Comparison of ENCODE assay signal across 10 cellular contexts in genomic region chr20:51930775-51931174, GRCh38.
DNase-seq lines count a peak whose midpoint lies in the region; ATAC-seq, FAIRE-seq and TF ChIP-seq lines count a peak whose summit lies in the region.
"Had no signal": no experiment of that assay in that cellular context is flagged by ENCODE, and none has a peak within 500 bp of the region (broad histone marks: within the 10 kb centered on the region; RNA-seq: fewer than 3 reads in every experiment).

No MANE protein-coding gene starts in this region.

- intact Hi-C loops in endothelial cell of umbilical vein (cut with micrococcal nuclease): loop anchor here (2.0 to 5.0 kb wide), 3 partner anchors 57 to 178 kb away; no protein-coding TSS in a partner anchor

- H3K27me3 Mint-ChIP-seq in activated naive CD4-positive, alpha-beta T cell treated with anti-CD3 and anti-CD28 coated beads, Interleukin-2, amount 10 ng/mL, durations not matched to agents 7 days and 5 days: no peaks in the 10 kb centered on the region
- no peaks in the 10 kb centered on the region for H3K27me3 Mint-ChIP-seq in activated T-helper 17 cell treated with anti-CD3 and anti-CD28 coated beads, Interleukin-2, amount 50 U/mL, for 72 hours

- no peaks in the 10 kb centered on the region for H3K9me1 ChIP-seq in endothelial cell of umbilical vein (replicated peaks; ENCODE audit: control insufficient read depth, extremely low read depth, insufficient read depth, low read length)

- CTCF ChIA-PET in endothelial cell of umbilical vein (lab: Charles Lee): interaction anchor here (0.6 to 1.7 kb wide), 9 partner anchors 7 to 131 kb away, joined by 3 to 12 read pairs (median 3); no protein-coding TSS in a partner anchor
- CTCF ChIA-PET in activated naive CD4-positive, alpha-beta T cell treated with anti-CD3 and anti-CD28 coated beads, Interleukin-2, amount 10 ng/mL, durations not matched to agents 7 days and 5 days (lab: Charles Lee): interaction anchor here (0.6 kb wide), 1 partner anchor 26 kb away, joined by 3 read pairs; no protein-coding TSS in a partner anchor

- H3K9me3 ChIP-seq in GM23248 (ENCODE audit: low read depth) (no peaks in the 10 kb centered on the region), endothelial cell of umbilical vein (replicated peaks; ENCODE audit: control insufficient read depth, insufficient read depth, low read length) (no peaks in the 10 kb centered on the region)

- no peak for TF ChIP-seq POLR2A in endothelial cell of umbilical vein (IDR thresholded peaks at IDR 0.05; ENCODE audit: low read depth, low read length)

- no peaks in the 10 kb centered on the region for H3K9me3 Mint-ChIP-seq in activated naive CD4-positive, alpha-beta T cell treated with anti-CD3 and anti-CD28 coated beads, Interleukin-2, amount 10 ng/mL, durations not matched to agents 7 days and 5 days
- H3K9me3 Mint-ChIP-seq in activated T-helper 17 cell treated with anti-CD3 and anti-CD28 coated beads, Interleukin-2, amount 50 U/mL, for 72 hours: no peaks in the 10 kb centered on the region

- H3F3A ChIP-seq in GM23248 (ENCODE audit: insufficient read depth): no peaks in the 10 kb centered on the region

- POLR2A ChIA-PET in endothelial cell of umbilical vein (lab: Charles Lee): no interaction called here

- H3K27ac ChIP-seq in GM23248 (no peak overlapping the region), endothelial cell of umbilical vein (ENCODE audit: insufficient read depth, low read depth, low read length) (peak overlapping the region; percentile 79)

- H3K27me3 ChIP-seq in GM23248 (replicated peaks; ENCODE audit: insufficient read depth) (no peaks in the 10 kb centered on the region), endothelial cell of umbilical vein (ENCODE audit: control insufficient read depth in 2 of 2, insufficient read depth in 2 of 2, low read length in 2 of 2) (no peaks in the 10 kb centered on the region)

- no peaks in the 10 kb centered on the region for H3K36me3 Mint-ChIP-seq in activated naive CD4-positive, alpha-beta T cell treated with anti-CD3 and anti-CD28 coated beads, Interleukin-2, amount 10 ng/mL, durations not matched to agents 7 days and 5 days
- no peaks in the 10 kb centered on the region for H3K36me3 Mint-ChIP-seq in activated T-helper 17 cell treated with anti-CD3 and anti-CD28 coated beads, Interleukin-2, amount 50 U/mL, for 72 hours (ENCODE audit: low read depth)

- no peaks in the 10 kb centered on the region for H3K4me1 Mint-ChIP-seq in activated naive CD4-positive, alpha-beta T cell treated with anti-CD3 and anti-CD28 coated beads, Interleukin-2, amount 10 ng/mL, durations not matched to agents 7 days and 5 days
- H3K4me1 Mint-ChIP-seq in activated T-helper 17 cell treated with anti-CD3 and anti-CD28 coated beads, Interleukin-2, amount 50 U/mL, for 72 hours: no peaks in the 10 kb centered on the region

- ATAC-seq in activated T-helper 17 cell treated with anti-CD3 and anti-CD28 coated beads, Interleukin-2, amount 50 U/mL, for 72 hours (replicated peaks): no peak

- dilution Hi-C loops in endothelial cell of umbilical vein (cut with MboI; ENCODE audit: extremely low pct_ligation_motif_present, low sequenced_read_pairs): no loop called here

- no peaks in the 10 kb centered on the region for H3K36me3 ChIP-seq in GM23248 (ENCODE audit: low read depth)
- no peaks in the 10 kb centered on the region for H3K36me3 ChIP-seq in endothelial cell of umbilical vein (ENCODE audit: control insufficient read depth in 2 of 2, extremely low read depth in 1 of 2, insufficient read depth in 2 of 2, low read length in 2 of 2)

- H4K20me1 ChIP-seq in GM23248 (ENCODE audit: insufficient read depth) (no peaks in the 10 kb centered on the region), endothelial cell of umbilical vein (replicated peaks; ENCODE audit: control insufficient read depth, extremely low read depth, insufficient read depth, low read length) (no peaks in the 10 kb centered on the region)

- TF ChIP-seq CTCF in endothelial cell of umbilical vein (IDR thresholded peaks at IDR 0.05; ENCODE audit: extremely low read depth in 1 of 2, insufficient read depth in 1 of 2, low read depth in 1 of 2, low read length in 2 of 2): no peak
- TF ChIP-seq CTCF in retinal pigment epithelial cell (conservative IDR thresholded peaks at IDR 0.05; ENCODE audit: low read depth, low read length): no peak

- FAIRE-seq in endothelial cell of umbilical vein (lab: Jason Lieb, UNC): peak; percentile 96

- no peak overlapping the region for H3K9ac ChIP-seq in GM23248
- H3K9ac ChIP-seq in endothelial cell of umbilical vein (replicated peaks; ENCODE audit: extremely low read depth, insufficient read depth, low read length): peak overlapping the region; percentile 32

- no TSS peak for BruUV-seq in endothelial cell of umbilical vein (replicated peaks; lab: Mats Ljungman, UMichigan)

- no peak overlapping the region for H2AFZ ChIP-seq in GM23248
- peak overlapping the region; percentile 62 for H2AFZ ChIP-seq in endothelial cell of umbilical vein (ENCODE audit: low read depth, low read length)

- H3K4me3 ChIP-seq in GM23248 (no peak overlapping the region), endothelial cell of umbilical vein (replicated peaks in 1 of 3; ENCODE audit: insufficient read depth in 1 of 3, low read depth in 1 of 3, low read length in 3 of 3) (no peak overlapping the region), retinal pigment epithelial cell (ENCODE audit: low read length) (no peak overlapping the region)

- H3K4me1 ChIP-seq in GM23248 (ENCODE audit: insufficient read depth): 0 out of 2 replicates have a peak, but pooled peaks cover 4% of the 10 kb centered on the region
- peaks cover 51% of the 10 kb centered on the region for H3K4me1 ChIP-seq in endothelial cell of umbilical vein (ENCODE audit: control insufficient read depth, extremely low read depth, insufficient read depth, low read length)

- no peak overlapping the region for H3K4me3 Mint-ChIP-seq in activated naive CD4-positive, alpha-beta T cell treated with anti-CD3 and anti-CD28 coated beads, Interleukin-2, amount 10 ng/mL, durations not matched to agents 7 days and 5 days
- H3K4me3 Mint-ChIP-seq in activated T-helper 17 cell treated with anti-CD3 and anti-CD28 coated beads, Interleukin-2, amount 50 U/mL, for 72 hours: no peak overlapping the region

- WGBS in GM23248 (ENCODE audit: low coverage in 1 of 2, low lambda C conversion rate in 2 of 2, missing lambda C conversion rate in 2 of 2), 2 experiments: 41 to 53% methylated on average over 3 of the region's 3 CpGs

- DNase-seq in GM23248 (peak; percentile 77), NCI-H460 (ENCODE audit: extremely low read depth, low read depth) (peak; percentile 86), endothelial cell of umbilical vein (ENCODE audit: low read depth, low spot score) (peak; percentile 95), retinal pigment epithelial cell (ENCODE audit: low read depth) (peak; percentile 43), NCI-H526 (lab: John Stamatoyannopoulos, UW) (no peak)
- DNase-seq in activated naive CD4-positive, alpha-beta T cell treated with anti-CD3 and anti-CD28 coated beads, Interleukin-2, amount 10 ng/mL, durations not matched to agents 7 days and 5 days: no peak
- DNase-seq: NCI-H2107, substantia nigra, T-helper 9 cell had no signal

- H3K4me2 ChIP-seq in GM23248 (ENCODE audit: unreplicated experiment) (no peak overlapping the region), endothelial cell of umbilical vein (ENCODE audit: insufficient read depth, low read length) (no peak overlapping the region)

- no peak overlapping the region for H3K27ac Mint-ChIP-seq in activated naive CD4-positive, alpha-beta T cell treated with anti-CD3 and anti-CD28 coated beads, Interleukin-2, amount 10 ng/mL, durations not matched to agents 7 days and 5 days
- H3K27ac Mint-ChIP-seq in activated T-helper 17 cell treated with anti-CD3 and anti-CD28 coated beads, Interleukin-2, amount 50 U/mL, for 72 hours: no peak overlapping the region

- H3K79me2 ChIP-seq in GM23248 (ENCODE audit: insufficient read depth): no peaks in the 10 kb centered on the region
- H3K79me2 ChIP-seq in endothelial cell of umbilical vein (ENCODE audit: control insufficient read depth, insufficient read depth, low read length): no peaks in the 10 kb centered on the region

- in situ Hi-C loops in GM23248 (cut with MboI): loop anchor here (10.0 kb wide), 1 partner anchor 64 kb away; no protein-coding TSS in a partner anchor

- no peaks in the 10 kb centered on the region for H3K9me2 ChIP-seq in GM23248 (ENCODE audit: insufficient read depth)

TF ChIP-seq in endothelial cell of umbilical vein, 7 proteins besides CTCF, POLR2A, EP300 and RAD21:
- no peak for TF ChIP-seq EZH2 (IDR thresholded peaks at IDR 0.05; ENCODE audit: borderline replicate concordance, low read depth, low read length, severe bottlenecking)
- TF ChIP-seq MYC (IDR thresholded peaks at IDR 0.05; ENCODE audit: low read depth, low read length): peak; percentile 28
- peak; percentile 90 for TF ChIP-seq FOS (IDR thresholded peaks at IDR 0.05; ENCODE audit: borderline replicate concordance, insufficient read depth, low read length)
- peak; percentile 69 for TF ChIP-seq JUN (IDR thresholded peaks at IDR 0.05; ENCODE audit: borderline replicate concordance, insufficient read depth, insufficient read length, low read depth)
- TF ChIP-seq, protein P1, sequence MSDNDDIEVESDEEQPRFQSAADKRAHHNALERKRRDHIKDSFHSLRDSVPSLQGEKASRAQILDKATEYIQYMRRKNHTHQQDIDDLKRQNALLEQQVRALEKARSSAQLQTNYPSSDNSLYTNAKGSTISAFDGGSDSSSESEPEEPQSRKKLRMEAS (IDR thresholded peaks at IDR 0.05; ENCODE audit: insufficient read depth, insufficient read length): no peak
- no peak for TF ChIP-seq GATA2 (IDR thresholded peaks at IDR 0.05; ENCODE audit: insufficient read depth, insufficient read length, low read depth, low read length)
- peak; percentile 51 for TF ChIP-seq POLR2AphosphoS5 (IDR thresholded peaks at IDR 0.05; ENCODE audit: insufficient read depth, low read depth, low read length)

Comparison
In these comparisons a context has a peak if more than half of its experiments do, and no peak if none do; other contexts are left out.
1. DNase-seq: peak in GM23248 (single experiment), NCI-H460 (single experiment), endothelial cell of umbilical vein (single experiment) and retinal pigment epithelial cell (single experiment); none in activated naive CD4-positive, alpha-beta T cell treated with anti-CD3 and anti-CD28 coated beads, Interleukin-2, amount 10 ng/mL, durations not matched to agents 7 days and 5 days (single experiment) and NCI-H526 (0 of 2).